1 cellular context compared by ENCODE assay signal in genomic region chr9:36862206-36863145, GRCh38.
TF ChIP-seq lines count a peak whose summit lies in the region.

No MANE protein-coding gene starts in this region.

TF ChIP-seq in K562, 482 proteins besides CTCF, POLR2A, EP300 and RAD21 (continued from another document):
- TF ChIP-seq E2F6 (IDR thresholded peaks at IDR 0.05; ENCODE audit: borderline replicate concordance in 1 of 2, extremely low read depth in 1 of 2, insufficient read depth in 1 of 2, insufficient read length in 1 of 2, low read depth in 1 of 2, low read length in 1 of 2, poor library complexity in 1 of 2, severe bottlenecking in 1 of 2) (peak in 1 of 2 experiments; percentile 70), SMC3 (conservative IDR thresholded peaks at IDR 0.05; ENCODE audit: insufficient read depth, low read depth, low read length) (0 out of 2 replicates have a peak, but pooled peaks have one; percentile 10), RBM14 (IDR thresholded peaks at IDR 0.05; ENCODE audit: borderline replicate concordance, insufficient read depth, low read depth, low read length) (no peak), ZNF589 (CRISPR knock-in tag; IDR thresholded peaks at IDR 0.05; ENCODE audit: low read depth) (no peak), ATF4 (CRISPR knock-in tag; IDR thresholded peaks at IDR 0.05) (no peak)
TF ChIP-seq in K562: peak in this region for 3.
